ENCODE assay signal across 8 cellular contexts in the genomic region with DNA sequence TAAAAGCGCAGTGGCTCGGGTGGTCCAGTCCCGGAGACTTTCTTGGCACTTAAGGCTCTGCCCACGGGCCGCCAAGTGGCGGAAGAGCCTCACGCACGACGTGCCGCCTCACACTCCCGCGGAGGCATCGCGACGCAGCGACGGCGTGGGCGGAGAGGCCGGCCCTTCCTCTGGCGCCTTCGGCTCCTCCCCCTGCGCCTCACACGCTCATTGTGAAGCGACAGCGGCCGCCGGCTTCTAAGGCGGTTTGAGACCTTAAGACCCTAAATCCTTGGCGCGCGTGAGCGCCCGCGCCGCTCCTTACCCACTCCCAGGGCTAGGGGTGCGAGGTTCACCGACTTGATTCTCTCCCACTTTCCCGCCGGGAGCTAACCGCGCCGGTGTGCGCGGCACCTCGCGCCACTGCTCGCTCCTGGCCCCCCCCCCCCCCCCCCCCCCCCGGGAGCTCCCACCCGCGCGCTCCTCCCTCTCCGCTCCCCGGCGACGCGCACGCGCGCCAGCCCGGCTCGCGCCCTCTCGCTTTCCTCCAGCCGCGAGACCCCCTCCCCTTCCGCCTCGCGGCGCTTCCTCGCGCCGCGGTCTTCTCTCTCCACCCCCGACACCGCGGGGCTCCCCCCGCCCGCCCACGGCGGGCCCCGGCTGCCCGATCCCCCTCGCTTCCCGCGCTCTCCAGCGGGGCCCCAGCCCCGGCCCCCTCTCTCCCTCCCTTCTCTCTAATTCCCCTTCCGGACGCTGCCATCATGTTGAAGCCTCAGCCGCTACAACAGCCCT.
A peak's percentile ranks its signal among the peaks of the same experiment; 100 is the strongest.
DNase-seq lines count a peak whose midpoint lies in the region; ATAC-seq and TF ChIP-seq lines count a peak whose summit lies in the region.

A gene with protein sequence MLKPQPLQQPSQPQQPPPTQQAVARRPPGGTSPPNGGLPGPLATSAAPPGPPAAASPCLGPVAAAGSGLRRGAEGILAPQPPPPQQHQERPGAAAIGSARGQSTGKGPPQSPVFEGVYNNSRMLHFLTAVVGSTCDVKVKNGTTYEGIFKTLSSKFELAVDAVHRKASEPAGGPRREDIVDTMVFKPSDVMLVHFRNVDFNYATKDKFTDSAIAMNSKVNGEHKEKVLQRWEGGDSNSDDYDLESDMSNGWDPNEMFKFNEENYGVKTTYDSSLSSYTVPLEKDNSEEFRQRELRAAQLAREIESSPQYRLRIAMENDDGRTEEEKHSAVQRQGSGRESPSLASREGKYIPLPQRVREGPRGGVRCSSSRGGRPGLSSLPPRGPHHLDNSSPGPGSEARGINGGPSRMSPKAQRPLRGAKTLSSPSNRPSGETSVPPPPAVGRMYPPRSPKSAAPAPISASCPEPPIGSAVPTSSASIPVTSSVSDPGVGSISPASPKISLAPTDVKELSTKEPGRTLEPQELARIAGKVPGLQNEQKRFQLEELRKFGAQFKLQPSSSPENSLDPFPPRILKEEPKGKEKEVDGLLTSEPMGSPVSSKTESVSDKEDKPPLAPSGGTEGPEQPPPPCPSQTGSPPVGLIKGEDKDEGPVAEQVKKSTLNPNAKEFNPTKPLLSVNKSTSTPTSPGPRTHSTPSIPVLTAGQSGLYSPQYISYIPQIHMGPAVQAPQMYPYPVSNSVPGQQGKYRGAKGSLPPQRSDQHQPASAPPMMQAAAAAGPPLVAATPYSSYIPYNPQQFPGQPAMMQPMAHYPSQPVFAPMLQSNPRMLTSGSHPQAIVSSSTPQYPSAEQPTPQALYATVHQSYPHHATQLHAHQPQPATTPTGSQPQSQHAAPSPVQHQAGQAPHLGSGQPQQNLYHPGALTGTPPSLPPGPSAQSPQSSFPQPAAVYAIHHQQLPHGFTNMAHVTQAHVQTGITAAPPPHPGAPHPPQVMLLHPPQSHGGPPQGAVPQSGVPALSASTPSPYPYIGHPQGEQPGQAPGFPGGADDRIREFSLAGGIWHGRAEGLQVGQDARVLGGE (plus strand): TSS at position 480 of the 771 bp plus-strand sequence. CDS start 261 bp downstream, at position 741.

- H3K4me1 Mint-ChIP-seq in nephron progenitor cell: peaks cover 46% of the 10 kb centered on the region
- peaks cover 59% of the 10 kb centered on the region for H3K4me1 Mint-ChIP-seq in stimulated activated naive CD8-positive, alpha-beta T cell treated with anti-CD3 and anti-CD28 coated beads, Interleukin-15, Interleukin-2, amounts not matched to agents 100 ng/mL and 50 ng/mL, for 24 hours (ENCODE audit: low read depth)

- ATAC-seq in DND-41 (ENCODE audit: insufficient read depth, low read depth): peak; percentile 53

- H3K9me3 Mint-ChIP-seq in nephron progenitor cell: no peaks in the 10 kb centered on the region
- no peaks in the 10 kb centered on the region for H3K9me3 Mint-ChIP-seq in stimulated activated naive CD8-positive, alpha-beta T cell treated with anti-CD3 and anti-CD28 coated beads, Interleukin-15, Interleukin-2, amounts not matched to agents 100 ng/mL and 50 ng/mL, for 24 hours

- H3K4me1 ChIP-seq in DND-41 (ENCODE audit: insufficient read depth, low read length): peaks cover 35% of the 10 kb centered on the region

- H3K27ac Mint-ChIP-seq in nephron progenitor cell: peak within 1 kb of the TSS; percentile 95
- H3K27ac Mint-ChIP-seq in stimulated activated naive CD8-positive, alpha-beta T cell treated with anti-CD3 and anti-CD28 coated beads, Interleukin-15, Interleukin-2, amounts not matched to agents 100 ng/mL and 50 ng/mL, for 24 hours: peak within 1 kb of the TSS; percentile 100

- peak within 1 kb of the TSS; percentile 100 for H3K9ac ChIP-seq in DND-41 (ENCODE audit: low read depth, low read length)

- peak within 1 kb of the TSS; percentile 99 for H3K4me3 Mint-ChIP-seq in nephron progenitor cell
- peak within 1 kb of the TSS; percentile 99 for H3K4me3 Mint-ChIP-seq in stimulated activated naive CD8-positive, alpha-beta T cell treated with anti-CD3 and anti-CD28 coated beads, Interleukin-15, Interleukin-2, amounts not matched to agents 100 ng/mL and 50 ng/mL, for 24 hours

- peak within 1 kb of the TSS; percentile 75 for H3K4me2 ChIP-seq in DND-41 (ENCODE audit: insufficient read depth, low read length)

- peaks cover 4% of the 10 kb centered on the region for H3K27me3 Mint-ChIP-seq in nephron progenitor cell (ENCODE audit: low read depth, poor library complexity)
- no peaks in the 10 kb centered on the region for H3K27me3 Mint-ChIP-seq in stimulated activated naive CD8-positive, alpha-beta T cell treated with anti-CD3 and anti-CD28 coated beads, Interleukin-15, Interleukin-2, amounts not matched to agents 100 ng/mL and 50 ng/mL, for 24 hours

- no peaks in the 10 kb centered on the region for H3K27me3 ChIP-seq in DND-41 (ENCODE audit: insufficient read depth, low read length, poor library complexity)

- H3K27ac ChIP-seq in DND-41 (ENCODE audit: low read length): peak within 1 kb of the TSS; percentile 95

- no peak for TF ChIP-seq CTCF in DND-41 (IDR thresholded peaks at IDR 0.05; ENCODE audit: borderline replicate concordance, extremely low read depth, low read length, poor library complexity, severe bottlenecking)
- TF ChIP-seq CTCF in nephron progenitor cell (IDR thresholded peaks at IDR 0.05): no peak

- H3K4me3 ChIP-seq in DND-41 (ENCODE audit: low read depth in 1 of 2, low read length in 2 of 2): peak within 1 kb of the TSS; percentile 81 to 84

- H3K36me3 Mint-ChIP-seq in nephron progenitor cell (ENCODE audit: low read depth): peaks cover 48% of the 10 kb centered on the region
- H3K36me3 Mint-ChIP-seq in stimulated activated naive CD8-positive, alpha-beta T cell treated with anti-CD3 and anti-CD28 coated beads, Interleukin-15, Interleukin-2, amounts not matched to agents 100 ng/mL and 50 ng/mL, for 24 hours (ENCODE audit: low read depth): peaks cover 55% of the 10 kb centered on the region

- peak; percentile 95 for DNase-seq in DND-41
- peak; percentile 84 for DNase-seq in GOT3 (lab: John Stamatoyannopoulos, UW)
- DNase-seq in LoVo (ENCODE audit: low spot score): peak; percentile 94
- peak; percentile 98 for DNase-seq in activated effector memory CD4-positive, alpha-beta T cell treated with anti-CD3 and anti-CD28 coated beads, Interleukin-2, amount 50 U/mL, for 16 hours
- peak; percentile 89 for DNase-seq in fibroblast of the conjunctiva (ENCODE audit: low read depth)
- DNase-seq in nephron progenitor cell: peak; percentile 87

- H3K9me3 ChIP-seq in DND-41 (ENCODE audit: insufficient read depth, low read length, severe bottlenecking): no peaks in the 10 kb centered on the region

- peaks cover 38% of the 10 kb centered on the region for H4K20me1 ChIP-seq in DND-41 (ENCODE audit: insufficient read depth, low read length)

- peaks cover 42% of the 10 kb centered on the region for H3K36me3 ChIP-seq in DND-41 (ENCODE audit: insufficient read depth, low read length)

- peak; percentile 94 for TF ChIP-seq POLR2A in Raji (IDR thresholded peaks at IDR 0.05; ENCODE audit: insufficient read depth, low read depth, low read length)

- peak within 1 kb of the TSS; percentile 90 for H2AFZ ChIP-seq in DND-41 (ENCODE audit: low read depth, low read length)

- peaks cover 55% of the 10 kb centered on the region for H3K79me2 ChIP-seq in DND-41 (ENCODE audit: insufficient read depth, low read length)

Comparison
In these comparisons a context has a peak if more than half of its experiments do, and no peak if none do; other contexts are left out.
1. Peak in every context shown above with its lines: DNase-seq, ATAC-seq, H3K4me3 ChIP-seq and H3K27ac ChIP-seq.